Comparison of ENCODE assay signal across 21 cellular contexts in genomic region chr4:170581322-170581721, GRCh38.
"Had no signal": no experiment of that assay in that cellular context is flagged by ENCODE, and none has a peak within 500 bp of the region (broad histone marks: within the 10 kb centered on the region; RNA-seq: fewer than 3 reads in every experiment).

No MANE protein-coding gene starts in this region.

- DNase-seq: activated CD4-positive, alpha-beta T cell treated with anti-CD3 and anti-CD28 coated beads, Interleukin-2, amount 10 ng/mL, durations not matched to agents 7 days and 5 days; activated CD8-positive, alpha-beta memory T cell treated with anti-CD3 and anti-CD28 coated beads, Interleukin-2, amount 10 ng/mL, durations not matched to agents 7 days and 5 days; activated CD8-positive, alpha-beta T cell treated with anti-CD3 and anti-CD28 coated beads for 36 hours; activated effector memory CD4-positive, alpha-beta T cell treated with anti-CD3 and anti-CD28 coated beads, Interleukin-2, amount 50 U/mL, for 16 hours; activated naive CD4-positive, alpha-beta T cell treated with anti-CD3 and anti-CD28 coated beads, Interleukin-2, amount 10 ng/mL, durations not matched to agents 7 days and 5 days; activated T-cell treated with anti-CD3 and anti-CD28 coated beads for 4 hours; amygdala; cerebellar nuclear complex; effector CD8-positive, alpha-beta T cell; left ventricle myocardium inferior; midbrain; natural killer cell; retina; spleen; stimulated activated CD4-positive, alpha-beta T cell treated with anti-CD3 and anti-CD28 coated beads, Interleukin-4, amount 100 ng/mL, for 1 hour; stimulated activated naive CD4-positive, alpha-beta T cell; T-helper 17 cell; upper lobe of left lung had no signal

- H3K27ac ChIP-seq: foreskin keratinocyte, left ventricle myocardium inferior, spleen, thoracic aorta, upper lobe of left lung had no signal

- H3K36me3 ChIP-seq: left ventricle myocardium inferior, spleen, thoracic aorta, upper lobe of left lung had no signal

- ATAC-seq: activated CD4-positive, CD25-positive, alpha-beta regulatory T cell treated with anti-CD3 and anti-CD28 coated beads, Interleukin-2, amount 50 U/mL, for 24 hours; activated CD8-positive, alpha-beta memory T cell treated with anti-CD3 and anti-CD28 coated beads, Interleukin-2, amount 10 ng/mL, durations not matched to agents 7 days and 5 days; activated CD8-positive, alpha-beta T cell treated with anti-CD3 and anti-CD28 coated beads for 36 hours; natural killer cell; T-helper 17 cell had no signal

- H3K9me3 ChIP-seq: thoracic aorta had no signal

- H3K4me1 ChIP-seq: foreskin keratinocyte, left ventricle myocardium inferior, spleen, upper lobe of left lung had no signal

- H3K4me3 ChIP-seq: left ventricle myocardium inferior, spleen, thoracic aorta, upper lobe of left lung had no signal

- H3K27me3 ChIP-seq: foreskin keratinocyte, spleen, upper lobe of left lung had no signal
